1 cellular context compared by ENCODE assay signal in genomic region chr7:22598318-22598717, GRCh38.
TF ChIP-seq lines count a peak whose summit lies in the region.

No MANE protein-coding gene starts in this region.

TF ChIP-seq in IMR-90, 13 proteins besides CTCF, POLR2A, EP300 and RAD21 (continued from another document):
- TF ChIP-seq ELK1 (IDR thresholded peaks at IDR 0.05; ENCODE audit: borderline replicate concordance, low read depth, low read length) (no peak), NFE2L2 (IDR thresholded peaks at IDR 0.05; ENCODE audit: low read depth, low read length) (no peak)
TF ChIP-seq in IMR-90: peak in this region for 0.
